2 cellular contexts compared by ENCODE assay signal in genomic region chr16:4178468-4179010, GRCh38.
TF ChIP-seq lines count a peak whose summit lies in the region.

No MANE protein-coding gene starts in this region.

TF ChIP-seq in HEK293, 187 proteins besides CTCF, POLR2A, EP300 and RAD21 (continued from another document):
- TF ChIP-seq ZNF2 (tag by site-specific recombination; IDR thresholded peaks at IDR 0.05) (no peak), ZNF426 (tag by site-specific recombination; IDR thresholded peaks at IDR 0.05) (no peak), ZBTB17 (tag by site-specific recombination; IDR thresholded peaks at IDR 0.05) (no peak), ZNF510 (tag by site-specific recombination; IDR thresholded peaks at IDR 0.05; ENCODE audit: insufficient replicate concordance) (no peak), ZNF549 (tag by site-specific recombination; IDR thresholded peaks at IDR 0.05) (no peak), GLIS1 (tag by site-specific recombination; IDR thresholded peaks at IDR 0.05) (no peak), KLF7 (tag by site-specific recombination; IDR thresholded peaks at IDR 0.05; ENCODE audit: borderline replicate concordance) (0 out of 2 replicates have a peak, but pooled peaks have one; percentile 18), ZNF776 (tag by site-specific recombination; IDR thresholded peaks at IDR 0.05; ENCODE audit: borderline replicate concordance) (no peak), ZNF341 (tag by site-specific recombination; IDR thresholded peaks at IDR 0.05; ENCODE audit: low read depth) (no peak), ZNF24 (tag by site-specific recombination; IDR thresholded peaks at IDR 0.05) (no peak), ZNF561 (tag by site-specific recombination; IDR thresholded peaks at IDR 0.05; ENCODE audit: borderline replicate concordance) (no peak), ZNF37A (tag by site-specific recombination; IDR thresholded peaks at IDR 0.05) (no peak), ZNF544 (tag by site-specific recombination; IDR thresholded peaks at IDR 0.05) (no peak), ZNF248 (tag by site-specific recombination; IDR thresholded peaks at IDR 0.05) (no peak), ZNF76 (tag by site-specific recombination; IDR thresholded peaks at IDR 0.05; ENCODE audit: borderline replicate concordance, low read depth) (no peak), ZNF791 (tag by site-specific recombination; IDR thresholded peaks at IDR 0.05) (no peak), ZNF16 (tag by site-specific recombination; IDR thresholded peaks at IDR 0.05; ENCODE audit: low read depth) (no peak), ZNF146 (tag by site-specific recombination; IDR thresholded peaks at IDR 0.05) (peak; percentile 96), ZNF148 (tag by site-specific recombination; IDR thresholded peaks at IDR 0.05; ENCODE audit: borderline replicate concordance) (no peak), ZNF560 (tag by site-specific recombination; IDR thresholded peaks at IDR 0.05; ENCODE audit: borderline replicate concordance) (no peak)
- TF ChIP-seq, protein P1, sequence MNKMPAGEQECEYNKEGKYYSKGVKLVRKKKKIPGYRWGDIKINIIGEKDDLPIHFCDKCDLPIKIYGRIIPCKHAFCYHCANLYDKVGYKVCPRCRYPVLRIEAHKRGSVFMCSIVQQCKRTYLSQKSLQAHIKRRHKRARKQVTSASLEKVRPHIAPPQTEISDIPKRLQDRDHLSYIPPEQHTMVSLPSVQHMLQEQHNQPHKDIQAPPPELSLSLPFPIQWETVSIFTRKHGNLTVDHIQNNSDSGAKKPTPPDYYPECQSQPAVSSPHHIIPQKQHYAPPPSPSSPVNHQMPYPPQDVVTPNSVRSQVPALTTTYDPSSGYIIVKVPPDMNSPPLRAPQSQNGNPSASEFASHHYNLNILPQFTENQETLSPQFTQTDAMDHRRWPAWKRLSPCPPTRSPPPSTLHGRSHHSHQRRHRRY (tag by site-specific recombination; IDR thresholded peaks at IDR 0.05): no peak

TF ChIP-seq in K562, 482 proteins besides CTCF, POLR2A, EP300 and RAD21 (continued from another document):
- peak; percentile 92 for TF ChIP-seq ZNF146 (CRISPR knock-in tag; IDR thresholded peaks at IDR 0.05; ENCODE audit: unreplicated experiment)
- no peak for TF ChIP-seq PPARD (CRISPR knock-in tag; IDR thresholded peaks at IDR 0.05)
- 0 out of 2 replicates have a peak, but pooled peaks have one; percentile 58 for TF ChIP-seq BCOR (IDR thresholded peaks at IDR 0.05)
